ENCODE assay signal across 20 cellular contexts in genomic region chr7:11404355-11404754, GRCh38.
A peak's percentile ranks its signal among the peaks of the same experiment; 100 is the strongest.
DNase-seq lines count a peak whose midpoint lies in the region; ATAC-seq, FAIRE-seq and TF ChIP-seq lines count a peak whose summit lies in the region.
"Had no signal": no experiment of that assay in that cellular context is flagged by ENCODE, and none has a peak within 500 bp of the region (broad histone marks: within the 10 kb centered on the region; RNA-seq: fewer than 3 reads in every experiment).

No MANE protein-coding gene starts in this region.

- WGBS in A549 (ENCODE audit: missing lambda C conversion rate): 22% methylated on average over 1 of the region's 1 CpG
- WGBS in K562 (ENCODE audit: insufficient coverage, low coverage, missing lambda C conversion rate): 0% methylated on average over 1 of the region's 1 CpG
- 33% methylated on average over 1 of the region's 1 CpG for WGBS in right lobe of liver (ENCODE audit: insufficient coverage, low coverage, low lambda C conversion rate, missing lambda C conversion rate)

- intact Hi-C loops in K562 (cut with micrococcal nuclease) (no loop called here), right lobe of liver (cut with DNase I) (no loop called here)

- no peaks in the 10 kb centered on the region for H3K9me1 ChIP-seq in K562 (ENCODE audit: control insufficient read depth, insufficient read depth, low read length)

- H3K27me3 ChIP-seq in K562 (ENCODE audit: control insufficient read depth in 2 of 2, insufficient read depth in 2 of 2, low read length in 2 of 2) (no peaks in the 10 kb centered on the region), right lobe of liver (no peaks in the 10 kb centered on the region)
- H3K27me3 ChIP-seq: SJSA1 had no signal

- POLR2A ChIA-PET in A549 (lab: Yijun Ruan, JAX) (no interaction called here), K562 (lab: Yijun Ruan, JAX) (no interaction called here)

- TF ChIP-seq CTCF in A549 (IDR thresholded peaks at IDR 0.05) (no peak), LNCaP clone FGC (IDR thresholded peaks at IDR 0.05; ENCODE audit: control insufficient read depth, extremely low read depth, insufficient read depth) (no peak), K562 (IDR thresholded peaks at IDR 0.05 in 2 of 3, conservative IDR thresholded peaks at IDR 0.05 in 1 of 3; ENCODE audit: insufficient read depth in 2 of 3, low read depth in 1 of 3, low read length in 3 of 3) (no peak), right lobe of liver (IDR thresholded peaks at IDR 0.05) (no peak)

- H3K9ac ChIP-seq in K562 (ENCODE audit: insufficient read depth in 1 of 2, low read depth in 2 of 2, low read length in 2 of 2): no peak overlapping the region

- no peak for ATAC-seq in A549
- ATAC-seq in K562: no peak
- ATAC-seq in right lobe of liver: peak; percentile 83 to 96 (median 84)
- ATAC-seq: GM12878, Panc1 had no signal

- H3K4me2 ChIP-seq in A549 (no peak overlapping the region), K562 (ENCODE audit: insufficient read depth, low read length) (no peak overlapping the region)

- no peak for TF ChIP-seq EP300 in A549 (IDR thresholded peaks at IDR 0.05)
- no peak for TF ChIP-seq EP300 in K562 (IDR thresholded peaks at IDR 0.05; ENCODE audit: low read length)

- CTCF ChIA-PET in A549 (lab: Yijun Ruan, JAX) (no interaction called here), K562 (lab: Yijun Ruan, JAX; ENCODE audit: low intra/inter-chr PET ratio) (no interaction called here)

- no peak for TF ChIP-seq RAD21 in A549 (conservative IDR thresholded peaks at IDR 0.05 in 1 of 2, IDR thresholded peaks at IDR 0.05 in 1 of 2)
- TF ChIP-seq RAD21 in K562 (CRISPR knock-in tag; conservative IDR thresholded peaks at IDR 0.05 in 1 of 2, IDR thresholded peaks at IDR 0.05 in 1 of 2): no peak

- no peaks in the 10 kb centered on the region for H3K79me2 ChIP-seq in K562 (ENCODE audit: control insufficient read depth, insufficient read depth, low read length)

- H3K9me3 ChIP-seq in A549 (no peaks in the 10 kb centered on the region), K562 (replicated peaks; ENCODE audit: control insufficient read depth, insufficient read depth, low read depth, low read length) (no peaks in the 10 kb centered on the region), right lobe of liver (no peaks in the 10 kb centered on the region)
- H3K9me3 ChIP-seq: SJSA1 had no signal

- no peaks in the 10 kb centered on the region for H4K20me1 ChIP-seq in K562 (replicated peaks; ENCODE audit: control insufficient read depth, insufficient read depth, low read length)

- H3K27ac ChIP-seq in A549 (no peak overlapping the region), K562 (ENCODE audit: extremely low read depth, low read depth, low read length) (no peak overlapping the region), right lobe of liver (peak overlapping the region in 1 of 3 donors; percentile 9)
- H3K27ac ChIP-seq: HL-60, SJSA1 had no signal

- FAIRE-seq in A549 (lab: Jason Lieb, UNC) (no peak), K562 (lab: Jason Lieb, UNC) (no peak)
- FAIRE-seq: A204.1, GM12878 had no signal

- no peak overlapping the region for H3K4me3 ChIP-seq in A549
- H3K4me3 ChIP-seq in LNCaP clone FGC (ENCODE audit: low read depth, low read length): no peak overlapping the region
- H3K4me3 ChIP-seq in K562: no peak overlapping the region
- H3K4me3 ChIP-seq in right lobe of liver: no peak overlapping the region
- H3K4me3 ChIP-seq: GM12878, SJSA1 had no signal

- TF ChIP-seq POLR2A in A549 (IDR thresholded peaks at IDR 0.05; ENCODE audit: low read length): no peak
- no peak for TF ChIP-seq POLR2A in K562 (conservative IDR thresholded peaks at IDR 0.05)
- TF ChIP-seq POLR2A in right lobe of liver (IDR thresholded peaks at IDR 0.05): no peak

- BruUV-seq in K562 (replicated peaks; lab: Mats Ljungman, UMichigan): no TSS peak

- H3K36me3 ChIP-seq in K562 (ENCODE audit: control insufficient read depth, insufficient read depth, low read length): no peaks in the 10 kb centered on the region
- H3K36me3 ChIP-seq in right lobe of liver: no peaks in the 10 kb centered on the region
- H3K36me3 ChIP-seq: SJSA1 had no signal

- no peak overlapping the region for H2AFZ ChIP-seq in K562 (ENCODE audit: low read depth, low read length)

- in situ Hi-C loops in K562 (cut with MboI): loop anchor here (25.0 kb wide), 1 partner anchor 1083 kb away; no protein-coding TSS in a partner anchor

- DNase-seq in A549 (ENCODE audit: low read depth in 1 of 2, low spot score in 1 of 2): no peak
- DNase-seq in LNCaP clone FGC (ENCODE audit: low read depth): peak; percentile 33
- DNase-seq in K562 (ENCODE audit: extremely low read depth in 1 of 4, low spot score in 3 of 4): no peak
- DNase-seq in right lobe of liver: peak in 2 of 3 donors; percentile 59 to 63
- DNase-seq in HuH-7.5 (ENCODE audit: low spot score): no peak
- no peak for DNase-seq in MV-4-11 (lab: John Stamatoyannopoulos, UW)
- no peak for DNase-seq in activated CD4-positive, alpha-beta T cell treated with anti-CD3 and anti-CD28 coated beads for 48 hours
- DNase-seq in NCI-H2196 (lab: John Stamatoyannopoulos, UW; ENCODE audit: unreplicated experiment): no peak
- DNase-seq: CD4-positive, CD25-positive, alpha-beta regulatory T cell; DMS79 treated with DMSO at 0.1 percent for 48 hours; H7; HFFc6; NCI-H187 treated with DMSO at 0.1 percent for 48 hours; NCI-H2107; NK-92 treated with Interleukin-12 subunit alpha and Interleukin-12 subunit beta, amount 100 ng/mL, for 24 hours had no signal

- H3K4me1 ChIP-seq in A549 (no peaks in the 10 kb centered on the region), K562 (replicated peaks in 1 of 2; ENCODE audit: control insufficient read depth in 2 of 2, insufficient read depth in 2 of 2, low read length in 2 of 2) (no peaks in the 10 kb centered on the region), right lobe of liver (peaks cover 0 to 14% (median 6%) of the 10 kb centered on the region in 4 donors)
- H3K4me1 ChIP-seq: SJSA1 had no signal

TF ChIP-seq in A549, 52 proteins besides CTCF, POLR2A, EP300 and RAD21:
- TF ChIP-seq GATA3 (IDR thresholded peaks at IDR 0.05; ENCODE audit: borderline replicate concordance): no peak
- peak; percentile 82 for TF ChIP-seq MAFK (IDR thresholded peaks at IDR 0.05; ENCODE audit: partially characterized antibody)
- TF ChIP-seq MYC (IDR thresholded peaks at IDR 0.05; ENCODE audit: borderline replicate concordance, low read length): no peak

TF ChIP-seq in K562, 482 proteins besides CTCF, POLR2A, EP300 and RAD21 (continues in another document):
- no peak for TF ChIP-seq THAP12 (CRISPR knock-in tag; IDR thresholded peaks at IDR 0.05)
- TF ChIP-seq ATF1 (CRISPR knock-in tag; IDR thresholded peaks at IDR 0.05): no peak
- TF ChIP-seq ATF1 (tag; IDR thresholded peaks at IDR 0.05): no peak
- TF ChIP-seq ZNF263 (CRISPR knock-in tag; IDR thresholded peaks at IDR 0.05; ENCODE audit: borderline replicate concordance): no peak
- peak; percentile 63 for TF ChIP-seq MAFF (IDR thresholded peaks at IDR 0.05; ENCODE audit: low read length)
- TF ChIP-seq ZNF316 (IDR thresholded peaks at IDR 0.05): peak; percentile 60
- TF ChIP-seq RERE (CRISPR knock-in tag; IDR thresholded peaks at IDR 0.05; ENCODE audit: borderline replicate concordance): no peak

Comparison
In these comparisons a context has a peak if more than half of its experiments do, and no peak if none do; other contexts are left out.
1. ATAC-seq: peak in right lobe of liver (4 of 4); none in A549 (0 of 2) and K562 (single experiment).
2. DNase-seq: peak in LNCaP clone FGC (single experiment) and right lobe of liver (2 of 3); none in A549 (0 of 2), K562 (0 of 4), HuH-7.5 (single experiment), MV-4-11 (single experiment), activated CD4-positive, alpha-beta T cell treated with anti-CD3 and anti-CD28 coated beads for 48 hours (single experiment) and NCI-H2196 (single experiment).
3. Of the 35 proteins assayed by ChIP-seq in both K562 and A549: peak only in K562: none; only in A549: none; in both: MAFK; in neither: 34.